ENCODE assay signal across 1 cellular context in genomic region chr14:61561657-61562276, GRCh38.
A peak's percentile ranks its signal among the peaks of the same experiment; 100 is the strongest.
TF ChIP-seq lines count a peak whose summit lies in the region.

No MANE protein-coding gene starts in this region.

TF ChIP-seq in HepG2, 621 proteins besides CTCF, POLR2A, EP300 and RAD21 (continued from another document and continues in another):
- TF ChIP-seq PRDM15 (CRISPR knock-in tag; IDR thresholded peaks at IDR 0.05), result 0 out of 2 replicates have a peak, but pooled peaks have one; percentile 44
- TF ChIP-seq XBP1 (CRISPR knock-in tag; IDR thresholded peaks at IDR 0.05), result no peak
- TF ChIP-seq THAP7 (CRISPR knock-in tag; IDR thresholded peaks at IDR 0.05), result no peak; the same call in 1 of the 2 replicates
- no peak for TF ChIP-seq SNRNP70 (IDR thresholded peaks at IDR 0.05; ENCODE audit: low read depth, low read length)
- peak; percentile 60; the same call in 1 of the 2 replicates for TF ChIP-seq KDM5B (CRISPR knock-in tag; IDR thresholded peaks at IDR 0.05; ENCODE audit: borderline replicate concordance)
- no peak for TF ChIP-seq POLR2AphosphoS2 (IDR thresholded peaks at IDR 0.05; ENCODE audit: low read depth, low read length)
- peak; percentile 4; the same call in 1 of the 2 replicates for TF ChIP-seq MAFF (IDR thresholded peaks at IDR 0.05; ENCODE audit: low read depth, low read length)
- TF ChIP-seq ZSCAN31 (CRISPR knock-in tag; IDR thresholded peaks at IDR 0.05; ENCODE audit: low read depth), result peak; percentile 85
- TF ChIP-seq RAD51 (IDR thresholded peaks at IDR 0.05; ENCODE audit: borderline replicate concordance), result no peak
- TF ChIP-seq ZNF20 (CRISPR knock-in tag; IDR thresholded peaks at IDR 0.05), result no peak
- TF ChIP-seq ZNF879 (CRISPR knock-in tag; IDR thresholded peaks at IDR 0.05), result peak; percentile 79; the same call in 1 of the 2 replicates
- TF ChIP-seq ATF5 (CRISPR knock-in tag; IDR thresholded peaks at IDR 0.05; ENCODE audit: low read depth), result no peak
- TF ChIP-seq SYNCRIP (IDR thresholded peaks at IDR 0.05; ENCODE audit: insufficient read depth, low read depth, low read length), result no peak
- TF ChIP-seq ZNF121 (CRISPR knock-in tag; IDR thresholded peaks at IDR 0.05), result 0 out of 2 replicates have a peak, but pooled peaks have one; percentile 9
- TF ChIP-seq CREBL2 (CRISPR knock-in tag; IDR thresholded peaks at IDR 0.05; ENCODE audit: borderline replicate concordance), result no peak; the same call in 1 of the 2 replicates
- no peak for TF ChIP-seq PHF5A (CRISPR knock-in tag; IDR thresholded peaks at IDR 0.05; ENCODE audit: low read depth, unreplicated experiment)
- TF ChIP-seq ZBTB43 (CRISPR knock-in tag; conservative IDR thresholded peaks at IDR 0.05), result no peak; the same call in 1 of the 2 replicates
- peak; percentile 85 for TF ChIP-seq ZNF878 (CRISPR knock-in tag; IDR thresholded peaks at IDR 0.05)
- no peak for TF ChIP-seq HNRNPLL (IDR thresholded peaks at IDR 0.05; ENCODE audit: low read depth, low read length, poor library complexity, severe bottlenecking)
- TF ChIP-seq ZMAT3 (CRISPR knock-in tag; conservative IDR thresholded peaks at IDR 0.05), result peak; percentile 83
- no peak for TF ChIP-seq FOXP1 (IDR thresholded peaks at IDR 0.05)
- peak; percentile 48 for TF ChIP-seq FOXP1 (CRISPR knock-in tag; IDR thresholded peaks at IDR 0.05)
- peak; percentile 98 for TF ChIP-seq ETV5 (CRISPR knock-in tag; IDR thresholded peaks at IDR 0.05; ENCODE audit: borderline replicate concordance)
- TF ChIP-seq ZBTB40 (IDR thresholded peaks at IDR 0.05), result no peak
- peak; percentile 50; the same call in 1 of the 2 replicates for TF ChIP-seq ZBTB40 (CRISPR knock-in tag; IDR thresholded peaks at IDR 0.05)
- no peak for TF ChIP-seq EEA1 (CRISPR knock-in tag; IDR thresholded peaks at IDR 0.05; ENCODE audit: borderline replicate concordance)
- TF ChIP-seq ESRRA (CRISPR knock-in tag; IDR thresholded peaks at IDR 0.05; ENCODE audit: low read depth), result peak; percentile 59; the same call in 1 of the 2 replicates
- TF ChIP-seq ZNF660 (CRISPR knock-in tag; IDR thresholded peaks at IDR 0.05; ENCODE audit: borderline replicate concordance, low read depth), result no peak
- peak; percentile 50; the same call in 1 of the 2 replicates for TF ChIP-seq HINFP (CRISPR knock-in tag; IDR thresholded peaks at IDR 0.05; ENCODE audit: low read depth)
- peak; percentile 62; the same call in 1 of the 2 replicates for TF ChIP-seq ZNF543 (CRISPR knock-in tag; IDR thresholded peaks at IDR 0.05)
- TF ChIP-seq ZBTB44 (CRISPR knock-in tag; IDR thresholded peaks at IDR 0.05), result no peak
- peak; percentile 48; the same call in 1 of the 2 replicates for TF ChIP-seq SP4 (CRISPR knock-in tag; IDR thresholded peaks at IDR 0.05)
- TF ChIP-seq NFYC (CRISPR knock-in tag; IDR thresholded peaks at IDR 0.05), result no peak
- peak; percentile 68; the same call in 1 of the 2 replicates for TF ChIP-seq ARID4A (CRISPR knock-in tag; IDR thresholded peaks at IDR 0.05; ENCODE audit: borderline replicate concordance)
